Comparison of ENCODE assay signal across 8 cellular contexts in the genomic region with DNA sequence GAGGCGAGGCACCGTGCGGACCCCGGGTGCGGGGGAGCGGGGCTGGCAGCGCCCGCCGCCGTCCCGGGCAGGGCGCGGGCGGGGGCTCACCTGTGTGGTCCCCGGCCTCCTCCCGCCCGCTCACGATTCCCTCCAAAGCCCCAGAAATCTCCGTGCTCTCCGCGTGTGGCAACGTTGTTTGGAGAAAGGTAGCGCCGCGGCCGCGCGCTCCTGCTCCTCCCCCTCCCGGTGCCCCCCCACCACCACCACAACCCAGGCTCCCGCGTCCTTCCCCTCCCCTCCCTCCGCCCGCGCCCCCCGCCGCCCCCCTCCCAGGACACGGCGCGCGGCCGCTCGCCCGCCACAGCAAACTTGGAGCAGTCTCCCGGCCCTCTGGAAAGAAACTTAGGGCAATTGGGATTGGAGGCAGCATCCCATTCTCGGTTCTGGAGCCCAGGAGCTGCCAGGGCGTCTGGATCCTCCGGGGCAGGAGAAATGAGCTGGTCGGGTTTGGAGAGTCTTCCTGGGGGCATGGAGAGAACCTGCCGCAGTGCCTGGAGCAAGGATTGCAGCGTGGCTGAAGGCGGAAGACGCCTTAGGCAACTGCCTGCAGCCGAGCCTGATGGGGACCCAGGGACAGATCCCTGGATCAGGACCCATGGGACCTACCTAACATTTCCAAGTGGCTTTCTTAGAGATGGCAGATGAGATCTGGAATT. TPM values are rescaled to one million over a fixed set of nuclear protein-coding genes. Genes with fewer than 3 reads are reported as not detected.
DNase-seq lines count a peak whose midpoint lies in the region; ATAC-seq and TF ChIP-seq lines count a peak whose summit lies in the region.

No MANE protein-coding gene starts in this region.

- TF ChIP-seq EP300 in Ishikawa (IDR thresholded peaks at IDR 0.05; ENCODE audit: borderline replicate concordance) = no peak

- peak overlapping the region; percentile 73 for H3K9ac ChIP-seq in rectal smooth muscle tissue (ENCODE audit: low read length)

- H3K36me3 ChIP-seq in rectal smooth muscle tissue (ENCODE audit: control insufficient read depth, insufficient read depth, low read length) = no peaks in the 10 kb centered on the region

- DNase-seq in DMS114 treated with DMSO at 0.1 percent for 48 hours (lab: John Stamatoyannopoulos, UW; ENCODE audit: unreplicated experiment) (peak; percentile 17), SK-MEL-5 (ENCODE audit: low read depth, low spot score) (peak; percentile 38), astrocyte of the cerebellum (ENCODE audit: low read depth) (no peak), hypothalamus (lab: John Stamatoyannopoulos, UW) (peak in 49 of 51 donors; percentile 15 to 87 (median 63))

- H3K4me1 ChIP-seq in rectal smooth muscle tissue (ENCODE audit: control insufficient read depth, insufficient read depth, low read length) = peaks cover 28% of the 10 kb centered on the region

- peak overlapping the region; percentile 81 for H3K4me3 ChIP-seq in astrocyte of the cerebellum (ENCODE audit: low read depth, low read length)
- H3K4me3 ChIP-seq in rectal smooth muscle tissue (ENCODE audit: low read length) = peak overlapping the region; percentile 80

- TF ChIP-seq CTCF in astrocyte of the cerebellum (IDR thresholded peaks at IDR 0.05; ENCODE audit: low read depth, low read length, missing control alignments) = no peak

- no peak for TF ChIP-seq RAD21 in Ishikawa (IDR thresholded peaks at IDR 0.05; ENCODE audit: low read depth)

- H3K27ac ChIP-seq in rectal smooth muscle tissue (ENCODE audit: low read depth, low read length) = peak overlapping the region; percentile 97

- ATAC-seq in GM21529 (IDR thresholded peaks at IDR 0.05; ENCODE audit: unreplicated experiment) (no peak), HG03045 (IDR thresholded peaks at IDR 0.05; ENCODE audit: unreplicated experiment) (no peak)

- in situ Hi-C loops in SK-MEL-5 (cut with HindIII; ENCODE audit: low pct_unique_long_range_greater_than_20kb, low sequenced_read_pairs) (loop anchor here (10.0 kb wide), 1 partner anchor 350 kb away; no protein-coding TSS in a partner anchor), astrocyte of the cerebellum (cut with HindIII; ENCODE audit: low sequenced_read_pairs) (loop anchor here (5.0 to 25.0 kb wide), 2 partner anchors 67 to 353 kb away; no protein-coding TSS in a partner anchor)

- no peaks in the 10 kb centered on the region for H3K27me3 ChIP-seq in rectal smooth muscle tissue (ENCODE audit: control insufficient read depth, insufficient read depth, low read length)

TF ChIP-seq in Ishikawa, 13 proteins besides CTCF, POLR2A, EP300 and RAD21:
- TF ChIP-seq TEAD4 (IDR thresholded peaks at IDR 0.05) (no peak), ZBTB7A (IDR thresholded peaks at IDR 0.05; ENCODE audit: low read depth) (peak; percentile 55), NFIC (IDR thresholded peaks at IDR 0.05) (no peak), YY1 (IDR thresholded peaks at IDR 0.05; ENCODE audit: low read depth) (no peak), CREB1 (IDR thresholded peaks at IDR 0.05; ENCODE audit: low read depth) (no peak), TAF1 (IDR thresholded peaks at IDR 0.05; ENCODE audit: low read depth) (no peak), CEBPB (IDR thresholded peaks at IDR 0.05) (no peak), TCF12 (IDR thresholded peaks at IDR 0.05; ENCODE audit: low read depth) (no peak)
- TF ChIP-seq, protein P1, sequence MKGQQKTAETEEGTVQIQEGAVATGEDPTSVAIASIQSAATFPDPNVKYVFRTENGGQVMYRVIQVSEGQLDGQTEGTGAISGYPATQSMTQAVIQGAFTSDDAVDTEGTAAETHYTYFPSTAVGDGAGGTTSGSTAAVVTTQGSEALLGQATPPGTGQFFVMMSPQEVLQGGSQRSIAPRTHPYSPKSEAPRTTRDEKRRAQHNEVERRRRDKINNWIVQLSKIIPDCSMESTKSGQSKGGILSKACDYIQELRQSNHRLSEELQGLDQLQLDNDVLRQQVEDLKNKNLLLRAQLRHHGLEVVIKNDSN (IDR thresholded peaks at IDR 0.05) = no peak
- TF ChIP-seq, protein P2, sequence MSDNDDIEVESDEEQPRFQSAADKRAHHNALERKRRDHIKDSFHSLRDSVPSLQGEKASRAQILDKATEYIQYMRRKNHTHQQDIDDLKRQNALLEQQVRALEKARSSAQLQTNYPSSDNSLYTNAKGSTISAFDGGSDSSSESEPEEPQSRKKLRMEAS (IDR thresholded peaks at IDR 0.05) = peak; percentile 74
- TF ChIP-seq, protein P3, sequence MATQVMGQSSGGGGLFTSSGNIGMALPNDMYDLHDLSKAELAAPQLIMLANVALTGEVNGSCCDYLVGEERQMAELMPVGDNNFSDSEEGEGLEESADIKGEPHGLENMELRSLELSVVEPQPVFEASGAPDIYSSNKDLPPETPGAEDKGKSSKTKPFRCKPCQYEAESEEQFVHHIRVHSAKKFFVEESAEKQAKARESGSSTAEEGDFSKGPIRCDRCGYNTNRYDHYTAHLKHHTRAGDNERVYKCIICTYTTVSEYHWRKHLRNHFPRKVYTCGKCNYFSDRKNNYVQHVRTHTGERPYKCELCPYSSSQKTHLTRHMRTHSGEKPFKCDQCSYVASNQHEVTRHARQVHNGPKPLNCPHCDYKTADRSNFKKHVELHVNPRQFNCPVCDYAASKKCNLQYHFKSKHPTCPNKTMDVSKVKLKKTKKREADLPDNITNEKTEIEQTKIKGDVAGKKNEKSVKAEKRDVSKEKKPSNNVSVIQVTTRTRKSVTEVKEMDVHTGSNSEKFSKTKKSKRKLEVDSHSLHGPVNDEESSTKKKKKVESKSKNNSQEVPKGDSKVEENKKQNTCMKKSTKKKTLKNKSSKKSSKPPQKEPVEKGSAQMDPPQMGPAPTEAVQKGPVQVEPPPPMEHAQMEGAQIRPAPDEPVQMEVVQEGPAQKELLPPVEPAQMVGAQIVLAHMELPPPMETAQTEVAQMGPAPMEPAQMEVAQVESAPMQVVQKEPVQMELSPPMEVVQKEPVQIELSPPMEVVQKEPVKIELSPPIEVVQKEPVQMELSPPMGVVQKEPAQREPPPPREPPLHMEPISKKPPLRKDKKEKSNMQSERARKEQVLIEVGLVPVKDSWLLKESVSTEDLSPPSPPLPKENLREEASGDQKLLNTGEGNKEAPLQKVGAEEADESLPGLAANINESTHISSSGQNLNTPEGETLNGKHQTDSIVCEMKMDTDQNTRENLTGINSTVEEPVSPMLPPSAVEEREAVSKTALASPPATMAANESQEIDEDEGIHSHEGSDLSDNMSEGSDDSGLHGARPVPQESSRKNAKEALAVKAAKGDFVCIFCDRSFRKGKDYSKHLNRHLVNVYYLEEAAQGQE (IDR thresholded peaks at IDR 0.05; ENCODE audit: low read depth) = no peak

RNA-seq across cellular contexts. Expression of a gene that starts 0.9 kb away (rescaled TPM):
- total RNA-seq in SK-MEL-5 (2014; rRNA removed; shearing (Covaris generic)) = 9.5 and 11.6 TPM in 2 replicates
- polyA plus RNA-seq in SK-MEL-5 (2015; cell fraction: cytosol; rRNA removed) = 18.8 and 26.1 TPM in 2 replicates
- polyA plus RNA-seq in SK-MEL-5 (2015; cell fraction: nucleus; rRNA removed) = 22.1 and 23.1 TPM in 2 replicates
